ENCODE assay signal across 29 cellular contexts in the genomic region with DNA sequence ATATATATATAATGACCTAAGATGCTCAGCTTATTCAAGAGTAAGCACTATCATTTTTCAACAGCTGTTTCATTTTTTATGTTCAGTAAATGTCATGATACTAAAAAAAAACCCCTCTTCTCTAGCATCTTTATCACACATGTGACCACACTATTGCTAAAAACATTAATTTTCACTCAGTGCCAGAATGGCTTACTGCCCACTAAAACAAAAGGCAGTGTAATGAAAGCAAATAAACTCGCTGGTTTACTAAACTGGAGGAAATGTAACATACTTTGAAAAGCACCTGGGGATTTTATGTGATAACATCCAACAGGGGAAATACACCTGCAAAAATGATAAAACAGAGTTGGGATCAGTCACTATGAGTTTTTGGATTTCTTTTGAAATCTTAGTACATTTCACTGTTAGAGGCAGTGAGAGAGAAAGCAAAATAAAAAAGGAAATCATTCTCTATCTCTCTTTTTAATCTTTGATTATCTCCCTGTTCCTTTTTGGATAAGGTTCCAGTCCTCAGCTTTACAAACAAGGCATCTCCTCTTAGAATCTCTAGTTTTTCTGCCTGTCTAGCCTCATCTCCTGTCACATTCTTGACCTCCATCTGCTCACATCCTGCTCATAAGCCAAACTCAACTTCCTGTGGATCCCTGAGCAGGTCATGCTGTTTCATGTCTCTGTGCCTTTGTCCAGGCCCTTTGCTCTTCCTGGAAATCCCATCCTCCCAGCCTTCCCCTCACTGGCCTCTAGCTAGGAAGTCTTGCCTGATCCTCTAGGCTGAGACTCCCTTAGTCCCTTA.
A peak's percentile ranks its signal among the peaks of the same experiment; 100 is the strongest.
DNase-seq lines count a peak whose midpoint lies in the region; ATAC-seq and TF ChIP-seq lines count a peak whose summit lies in the region.
"Had no signal": no experiment of that assay in that cellular context is flagged by ENCODE, and none has a peak within 500 bp of the region (broad histone marks: within the 10 kb centered on the region; RNA-seq: fewer than 3 reads in every experiment).

No MANE protein-coding gene starts in this region.

- DNase-seq in activated T-cell treated with anti-CD3 and anti-CD28 coated beads, Interleukin-2, amount 50 U/mL, for 72 hours = no peak
- no peak for DNase-seq in activated T-cell treated with anti-CD3 and anti-CD28 coated beads for 4 hours
- peak; percentile 54 for DNase-seq in LHCN-M2 (ENCODE audit: low read depth)
- DNase-seq in fibroblast of pulmonary artery (ENCODE audit: low read depth) = peak; percentile 1
- no peak for DNase-seq in stimulated activated naive CD8-positive, alpha-beta T cell treated with anti-CD3 and anti-CD28 coated beads, Interleukin-15, Interleukin-2, amounts not matched to agents 100 U/mL and 50 U/mL, for 24 hours
- no peak for DNase-seq in NCI-H510A (lab: John Stamatoyannopoulos, UW)
- DNase-seq in cerebellar nuclear complex (lab: John Stamatoyannopoulos, UW) = no peak
- no peak for DNase-seq in AG08395 (ENCODE audit: low spot score)
- DNase-seq: activated CD8-positive, alpha-beta memory T cell treated with anti-CD3 and anti-CD28 coated beads, Interleukin-2, amount 50 U/mL, for 4 hours; aorta; caudate nucleus; foreskin keratinocyte; Kasumi-1; left ventricle myocardium inferior; mucosa of descending colon; NCI-H1048; NCI-H1930; NCI-H345; NCI-H82; posterior cingulate gyrus; Right ventricle myocardium superior; stimulated activated CD4-positive, alpha-beta T cell treated with anti-CD3 and anti-CD28 coated beads, Interleukin-15, amount 100 ng/mL, for 24 hours; substantia nigra; T-helper 1 cell; upper lobe of right lung had no signal

- no peak overlapping the region for H3K4me3 ChIP-seq in fibroblast of pulmonary artery (replicated peaks; ENCODE audit: low read depth, low read length)
- H3K4me3 ChIP-seq: left ventricle myocardium inferior, mucosa of descending colon, upper lobe of right lung had no signal

- H3K9me3 Mint-ChIP-seq in activated T-cell treated with anti-CD3 and anti-CD28 coated beads, Interleukin-2, amount 50 U/mL, for 72 hours = no peaks in the 10 kb centered on the region

- peaks cover 33% of the 10 kb centered on the region for H3K4me1 Mint-ChIP-seq in activated T-cell treated with anti-CD3 and anti-CD28 coated beads, Interleukin-2, amount 50 U/mL, for 72 hours (ENCODE audit: low read depth)
- H3K4me1 Mint-ChIP-seq: CD14-positive monocyte, neural crest cell had no signal

- no peak for TF ChIP-seq CTCF in fibroblast of pulmonary artery (IDR thresholded peaks at IDR 0.05; ENCODE audit: low read length, missing control alignments)

- H3K27ac Mint-ChIP-seq in activated T-cell treated with anti-CD3 and anti-CD28 coated beads, Interleukin-2, amount 50 U/mL, for 72 hours = peak overlapping the region; percentile 43
- H3K27ac Mint-ChIP-seq: CD14-positive monocyte had no signal

- H3K27me3 Mint-ChIP-seq in activated T-cell treated with anti-CD3 and anti-CD28 coated beads, Interleukin-2, amount 50 U/mL, for 72 hours (ENCODE audit: low read depth) = no peaks in the 10 kb centered on the region

- peaks cover 0 to 3% of the 10 kb centered on the region in 2 donors for H3K36me3 Mint-ChIP-seq in activated T-cell treated with anti-CD3 and anti-CD28 coated beads, Interleukin-2, amount 50 U/mL, for 72 hours (ENCODE audit: insufficient read depth in 2 of 2)
- H3K36me3 Mint-ChIP-seq: CD14-positive monocyte had no signal

- peak; percentile 93 to 94 for ATAC-seq in activated T-cell treated with anti-CD3 and anti-CD28 coated beads, Interleukin-2, amount 50 U/mL, for 72 hours (replicated peaks in 1 of 2)
- ATAC-seq in stimulated activated naive CD8-positive, alpha-beta T cell treated with anti-CD3 and anti-CD28 coated beads, Interleukin-15, Interleukin-2, amounts not matched to agents 100 U/mL and 50 U/mL, for 24 hours = peak; percentile 46
- ATAC-seq: foreskin keratinocyte, HCT116, mucosa of descending colon, sciatic nerve, upper lobe of right lung had no signal

- H3K4me3 Mint-ChIP-seq in activated T-cell treated with anti-CD3 and anti-CD28 coated beads, Interleukin-2, amount 50 U/mL, for 72 hours = peak overlapping the region in 1 of 2 donors; percentile 4
- H3K4me3 Mint-ChIP-seq: CD14-positive monocyte, neural crest cell had no signal

Comparison
In these comparisons a context has a peak if more than half of its experiments do, and no peak if none do; other contexts are left out.
1. DNase-seq: peak in LHCN-M2 (single experiment) and fibroblast of pulmonary artery (single experiment); none in activated T-cell treated with anti-CD3 and anti-CD28 coated beads, Interleukin-2, amount 50 U/mL, for 72 hours (0 of 2), activated T-cell treated with anti-CD3 and anti-CD28 coated beads for 4 hours (single experiment), stimulated activated naive CD8-positive, alpha-beta T cell treated with anti-CD3 and anti-CD28 coated beads, Interleukin-15, Interleukin-2, amounts not matched to agents 100 U/mL and 50 U/mL, for 24 hours (single experiment), NCI-H510A (single experiment), cerebellar nuclear complex (0 of 2) and AG08395 (single experiment).